In genomic region chr6:106102034-106102433, GRCh38 we compare ENCODE assay signal across 9 cellular contexts. TPM values are rescaled to one million over a fixed set of nuclear protein-coding genes. Genes with fewer than 3 reads are reported as not detected.
DNase-seq lines count a peak whose midpoint lies in the region; ATAC-seq and TF ChIP-seq lines count a peak whose summit lies in the region.
"Had no signal": no experiment of that assay in that cellular context is flagged by ENCODE, and none has a peak within 500 bp of the region (broad histone marks: within the 10 kb centered on the region; RNA-seq: fewer than 3 reads in every experiment).

No MANE protein-coding gene starts in this region.

- peaks cover 79% of the 10 kb centered on the region for H3K36me3 Mint-ChIP-seq in activated CD4-positive, alpha-beta T cell treated with anti-CD3 and anti-CD28 coated beads, Interleukin-2, amount 10 ng/mL, durations not matched to agents 24 days and 14 days (ENCODE audit: low read depth)
- peaks cover 45% of the 10 kb centered on the region for H3K36me3 Mint-ChIP-seq in activated naive CD8-positive, alpha-beta T cell treated with anti-CD3 and anti-CD28 coated beads, Interleukin-2, amount 10 ng/mL, durations not matched to agents 7 days and 5 days

- WGBS in transverse colon (ENCODE audit: low coverage in 1 of 2), 2 donors, result 73 to 79% methylated on average over 5 of the region's 5 CpGs
- 77 to 82% methylated on average over 5 of the region's 5 CpGs for WGBS in body of pancreas, 2 donors

- no peaks in the 10 kb centered on the region for H3K9me3 Mint-ChIP-seq in activated CD4-positive, alpha-beta T cell treated with anti-CD3 and anti-CD28 coated beads, Interleukin-2, amount 10 ng/mL, durations not matched to agents 24 days and 14 days
- H3K9me3 Mint-ChIP-seq in activated naive CD8-positive, alpha-beta T cell treated with anti-CD3 and anti-CD28 coated beads, Interleukin-2, amount 10 ng/mL, durations not matched to agents 7 days and 5 days, result no peaks in the 10 kb centered on the region

- no peak for TF ChIP-seq POLR2A in transverse colon (IDR thresholded peaks at IDR 0.05)
- no peak for TF ChIP-seq POLR2A in body of pancreas (IDR thresholded peaks at IDR 0.05)

- ATAC-seq in HG03097 (IDR thresholded peaks at IDR 0.05; ENCODE audit: low FRiP score, unreplicated experiment) (peak; percentile 45), Right ventricle myocardium superior (ENCODE audit: poor library complexity) (no peak), body of pancreas (no peak)
- ATAC-seq in activated naive CD8-positive, alpha-beta T cell treated with anti-CD3 and anti-CD28 coated beads, Interleukin-2, amount 10 ng/mL, durations not matched to agents 7 days and 5 days (ENCODE audit: low read depth), result no peak
- ATAC-seq: A549 had no signal

- peak overlapping the region; percentile 91 for H3K4me3 Mint-ChIP-seq in activated CD4-positive, alpha-beta T cell treated with anti-CD3 and anti-CD28 coated beads, Interleukin-2, amount 10 ng/mL, durations not matched to agents 24 days and 14 days
- peak overlapping the region; percentile 90 for H3K4me3 Mint-ChIP-seq in activated naive CD8-positive, alpha-beta T cell treated with anti-CD3 and anti-CD28 coated beads, Interleukin-2, amount 10 ng/mL, durations not matched to agents 7 days and 5 days

- TF ChIP-seq CTCF in transverse colon (IDR thresholded peaks at IDR 0.05) (no peak), body of pancreas (IDR thresholded peaks at IDR 0.05) (no peak)

- H3K27me3 ChIP-seq in transverse colon (no peaks in the 10 kb centered on the region), body of pancreas (no peaks in the 10 kb centered on the region)

- DNase-seq in activated CD4-positive, alpha-beta T cell treated with anti-CD3 and anti-CD28 coated beads, Interleukin-2, amount 10 ng/mL, durations not matched to agents 24 days and 14 days, result peak; percentile 79
- DNase-seq in activated CD4-positive, alpha-beta T cell treated with anti-CD3 and anti-CD28 coated beads, Interleukin-2, amount 50 U/mL, for 1 hour, result no peak
- DNase-seq in activated naive CD8-positive, alpha-beta T cell treated with anti-CD3 and anti-CD28 coated beads, Interleukin-2, amount 10 ng/mL, durations not matched to agents 7 days and 5 days, result no peak
- DNase-seq in transverse colon, result no peak
- no peak for DNase-seq in posterior vena cava (ENCODE audit: low spot score)
- no peak for DNase-seq in Right ventricle myocardium superior
- no peak for DNase-seq in body of pancreas

- POLR2A ChIA-PET in activated naive CD8-positive, alpha-beta T cell treated with anti-CD3 and anti-CD28 coated beads, Interleukin-2, amount 10 ng/mL, durations not matched to agents 7 days and 5 days (lab: Charles Lee), result no interaction called here

- H3K4me1 Mint-ChIP-seq in activated CD4-positive, alpha-beta T cell treated with anti-CD3 and anti-CD28 coated beads, Interleukin-2, amount 10 ng/mL, durations not matched to agents 24 days and 14 days, result peaks cover 73% of the 10 kb centered on the region
- H3K4me1 Mint-ChIP-seq in activated naive CD8-positive, alpha-beta T cell treated with anti-CD3 and anti-CD28 coated beads, Interleukin-2, amount 10 ng/mL, durations not matched to agents 7 days and 5 days, result peaks cover 59% of the 10 kb centered on the region

- H3K27ac ChIP-seq in transverse colon, result peak overlapping the region; percentile 9 to 88 (median 50)
- no peak overlapping the region for H3K27ac ChIP-seq in body of pancreas
- H3K27ac ChIP-seq: A549 had no signal

- H3K4me3 ChIP-seq in transverse colon (peak overlapping the region in 1 of 4 donors; percentile 48), body of pancreas (no peak overlapping the region)
- H3K4me3 ChIP-seq: A549 had no signal

- H3K9me3 ChIP-seq in transverse colon (no peaks in the 10 kb centered on the region), body of pancreas (no peaks in the 10 kb centered on the region)
- H3K9me3 ChIP-seq: A549 had no signal

- TF ChIP-seq EP300 in transverse colon (IDR thresholded peaks at IDR 0.05; ENCODE audit: low read depth), result no peak

- intact Hi-C loops in activated CD4-positive, alpha-beta T cell treated with anti-CD3 and anti-CD28 coated beads, Interleukin-2, amount 10 ng/mL, durations not matched to agents 24 days and 14 days (cut with micrococcal nuclease), result loop anchor here (1.0 kb wide), 4 partner anchors 12 to 86 kb away; no protein-coding TSS in a partner anchor
- intact Hi-C loops in transverse colon (cut with DNase I; ENCODE audit: low total_unique reads) (no loop called here), posterior vena cava (cut with DNase I) (no loop called here), Right ventricle myocardium superior (cut with DNase I) (no loop called here), body of pancreas (cut with DNase I) (no loop called here)

- H3K27ac Mint-ChIP-seq in activated CD4-positive, alpha-beta T cell treated with anti-CD3 and anti-CD28 coated beads, Interleukin-2, amount 10 ng/mL, durations not matched to agents 24 days and 14 days, result peak overlapping the region; percentile 82
- H3K27ac Mint-ChIP-seq in activated naive CD8-positive, alpha-beta T cell treated with anti-CD3 and anti-CD28 coated beads, Interleukin-2, amount 10 ng/mL, durations not matched to agents 7 days and 5 days, result peak overlapping the region; percentile 41

- H3K36me3 ChIP-seq in transverse colon (peaks cover 0 to 18% (median 3%) of the 10 kb centered on the region in 4 donors), body of pancreas (replicated peaks in 1 of 2; ENCODE audit: insufficient read depth in 1 of 2, low read depth in 2 of 2) (no peaks in the 10 kb centered on the region)

- H3K27me3 Mint-ChIP-seq in activated CD4-positive, alpha-beta T cell treated with anti-CD3 and anti-CD28 coated beads, Interleukin-2, amount 10 ng/mL, durations not matched to agents 24 days and 14 days, result no peaks in the 10 kb centered on the region
- no peaks in the 10 kb centered on the region for H3K27me3 Mint-ChIP-seq in activated naive CD8-positive, alpha-beta T cell treated with anti-CD3 and anti-CD28 coated beads, Interleukin-2, amount 10 ng/mL, durations not matched to agents 7 days and 5 days

- peaks cover 0 to 31% (median 12%) of the 10 kb centered on the region in 4 donors for H3K4me1 ChIP-seq in transverse colon
- peaks cover 13% of the 10 kb centered on the region for H3K4me1 ChIP-seq in body of pancreas

- in situ Hi-C loops in transverse colon (cut with MboI; ENCODE audit: low pct_ligation_motif_present in 1 of 4, low pct_unique_long_range_greater_than_20kb in 1 of 4, low sequenced_read_pairs in 3 of 4), result loop anchor here in 1 of 4 donors (10.0 kb wide), 1 partner anchor 93 kb away; no protein-coding TSS in a partner anchor

RNA-seq across cellular contexts. Expression of gene PRDM1, which starts 15.9 kb away (rescaled TPM):
- total RNA-seq in activated CD4-positive, alpha-beta T cell treated with anti-CD3 and anti-CD28 coated beads, Interleukin-2, amount 10 ng/mL, durations not matched to agents 24 days and 14 days, result 35.9 and 37.4 TPM in 2 replicates
- 10 to 100 TPM; 20.2 to 21.1 TPM for total RNA-seq in activated naive CD8-positive, alpha-beta T cell treated with anti-CD3 and anti-CD28 coated beads, Interleukin-2, amount 10 ng/mL, durations not matched to agents 7 days and 5 days
- total RNA-seq in transverse colon (10 to 100 TPM in 3 of 4 donors, 1 to 10 TPM in 1; 2.4 to 32.4 (median 18.6) TPM), posterior vena cava (1 to 10 TPM; 2.4 to 2.9 TPM), Right ventricle myocardium superior (1.1 TPM), body of pancreas (1 to 10 TPM; 1.3 to 2.6 TPM)

Comparison
In these comparisons a context has a peak if more than half of its experiments do, and no peak if none do; other contexts are left out.
1. H3K27ac ChIP-seq: peak in transverse colon (4 of 4); none in body of pancreas (0 of 4).